In the genomic region with DNA sequence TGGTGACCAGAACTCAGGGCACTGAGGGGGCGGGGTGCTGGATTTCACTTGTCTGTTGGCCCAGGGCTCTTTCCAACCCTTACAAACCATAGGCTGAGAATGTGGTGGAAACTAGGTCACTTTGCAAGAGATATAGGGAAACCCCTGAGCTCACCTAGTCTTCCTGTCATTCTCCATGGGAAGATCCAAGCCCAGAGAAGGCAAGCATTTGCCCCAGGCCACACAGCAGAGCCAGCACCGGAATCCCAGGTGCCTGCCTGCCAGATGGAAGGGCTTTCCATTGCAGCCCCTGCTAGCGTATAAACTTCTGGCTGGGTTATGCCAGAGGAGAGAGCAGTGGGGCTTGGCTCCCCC, we compare ENCODE assay signal across 8 cellular contexts. TPM values are rescaled to one million over a fixed set of nuclear protein-coding genes. Genes with fewer than 3 reads are reported as not detected.
A peak's percentile ranks its signal among the peaks of the same experiment; 100 is the strongest.
DNase-seq lines count a peak whose midpoint lies in the region; ATAC-seq, FAIRE-seq and TF ChIP-seq lines count a peak whose summit lies in the region.

No MANE protein-coding gene starts in this region.

- H3K4me3 Mint-ChIP-seq in activated B cell treated with CpG ODN at 0.5 μM for 24 hours (peak overlapping the region; percentile 69), glutamatergic neuron (ENCODE audit: unreplicated experiment) (peak overlapping the region; percentile 83)

- peaks cover 31 to 44% of the 10 kb centered on the region in 2 donors for H3K4me1 ChIP-seq in gastrocnemius medialis

- CTCF ChIA-PET in activated B cell treated with CpG ODN at 0.5 μM for 24 hours (lab: Charles Lee): no interaction called here

- POLR2A ChIA-PET in activated B cell treated with CpG ODN at 0.5 μM for 24 hours (lab: Charles Lee): no interaction called here

- no peaks in the 10 kb centered on the region for H3K9me3 ChIP-seq in gastrocnemius medialis

- TF ChIP-seq CTCF in activated B cell treated with CpG ODN at 0.5 μM for 24 hours (IDR thresholded peaks at IDR 0.05) (no peak), glutamatergic neuron (IDR thresholded peaks at IDR 0.05; ENCODE audit: partially characterized antibody, unreplicated experiment) (no peak), gastrocnemius medialis (IDR thresholded peaks at IDR 0.05 in 4 of 5, conservative IDR thresholded peaks at IDR 0.05 in 1 of 5) (no peak)

- ATAC-seq in GM18868 (IDR thresholded peaks at IDR 0.05; ENCODE audit: unreplicated experiment): peak; percentile 13
- ATAC-seq in activated B cell treated with CpG ODN at 0.5 μM for 24 hours (ENCODE audit: low read depth): no peak
- no peak for ATAC-seq in gastrocnemius medialis
- ATAC-seq in HG03097 (IDR thresholded peaks at IDR 0.05; ENCODE audit: low FRiP score, unreplicated experiment): no peak

- in situ Hi-C loops in gastrocnemius medialis (cut with MboI; ENCODE audit: low sequenced_read_pairs in 4 of 4): no loop called here

- H3K4me3 ChIP-seq in gastrocnemius medialis: peak overlapping the region; percentile 57 to 62 (median 60)

- peak overlapping the region; percentile 69 to 81 (median 74) for H3K27ac ChIP-seq in gastrocnemius medialis

- no peaks in the 10 kb centered on the region for H3K9me3 Mint-ChIP-seq in activated B cell treated with CpG ODN at 0.5 μM for 24 hours
- H3K9me3 Mint-ChIP-seq in glutamatergic neuron (ENCODE audit: unreplicated experiment): peaks cover 2% of the 10 kb centered on the region

- no peaks in the 10 kb centered on the region for H3K27me3 ChIP-seq in gastrocnemius medialis

- no peak overlapping the region for H3K27ac Mint-ChIP-seq in activated B cell treated with CpG ODN at 0.5 μM for 24 hours
- H3K27ac Mint-ChIP-seq in glutamatergic neuron (ENCODE audit: unreplicated experiment): peak overlapping the region; percentile 82

- H3K27me3 Mint-ChIP-seq in activated B cell treated with CpG ODN at 0.5 μM for 24 hours (no peaks in the 10 kb centered on the region), glutamatergic neuron (ENCODE audit: unreplicated experiment) (peaks cover 5% of the 10 kb centered on the region)

- DNase-seq in activated B cell treated with CpG ODN at 0.5 μM for 24 hours: no peak
- no peak for DNase-seq in glutamatergic neuron
- DNase-seq in gastrocnemius medialis: no peak
- no peak for DNase-seq in posterior cingulate gyrus
- no peak for DNase-seq in urothelium cell line (ENCODE audit: low spot score)
- no peak for DNase-seq in NCI-H748 (lab: John Stamatoyannopoulos, UW; ENCODE audit: unreplicated experiment)

- peaks cover 40% of the 10 kb centered on the region for H3K36me3 Mint-ChIP-seq in activated B cell treated with CpG ODN at 0.5 μM for 24 hours (ENCODE audit: low read depth)
- no peaks in the 10 kb centered on the region for H3K36me3 Mint-ChIP-seq in glutamatergic neuron (ENCODE audit: unreplicated experiment)

- no peak for FAIRE-seq in urothelium cell line (lab: Jason Lieb, UNC)

- TF ChIP-seq POLR2A in gastrocnemius medialis (IDR thresholded peaks at IDR 0.05): no peak

- H3K4me1 Mint-ChIP-seq in activated B cell treated with CpG ODN at 0.5 μM for 24 hours: peaks cover 19% of the 10 kb centered on the region
- no peaks in the 10 kb centered on the region for H3K4me1 Mint-ChIP-seq in glutamatergic neuron (ENCODE audit: low read depth, unreplicated experiment)

- intact Hi-C loops in activated B cell treated with CpG ODN at 0.5 μM for 24 hours (cut with micrococcal nuclease): no loop called here
- intact Hi-C loops in gastrocnemius medialis (cut with DNase I; ENCODE audit: low total_unique reads): loop anchor here (5.0 kb wide), 1 partner anchor 147 kb away; a partner anchor contains a TSS
- intact Hi-C loops in posterior cingulate gyrus (cut with DNase I): no loop called here

- peaks cover 0 to 6% of the 10 kb centered on the region in 2 donors for H3K36me3 ChIP-seq in gastrocnemius medialis

RNA-seq across cellular contexts. Expression of a gene that starts 0.4 kb away (rescaled TPM):
- total RNA-seq in activated B cell treated with CpG ODN at 0.5 μM for 24 hours (11.4 and 12.9 TPM in 2 replicates), glutamatergic neuron (ENCODE audit: unreplicated experiment) (5.5 TPM), gastrocnemius medialis (1 to 10 TPM in 2 of 4 donors, under 1 TPM in 2; 0.22 to 7.8 (median 1.3) TPM)

RNA-seq across cellular contexts. Expression of a gene that starts 32.2 kb away (rescaled TPM):
- total RNA-seq in activated B cell treated with CpG ODN at 0.5 μM for 24 hours: 104 and 106 TPM in 2 replicates
- 34.4 TPM for total RNA-seq in glutamatergic neuron (ENCODE audit: unreplicated experiment)
- 10 to 100 TPM; 10.6 to 26.0 (median 18.3) TPM for total RNA-seq in gastrocnemius medialis
